In genomic region chr1:156709743-156710489, GRCh38 we compare ENCODE assay signal across 8 cellular contexts. TPM values are rescaled to one million over a fixed set of nuclear protein-coding genes. Genes with fewer than 3 reads are reported as not detected.
A peak's percentile ranks its signal among the peaks of the same experiment; 100 is the strongest.
DNase-seq lines count a peak whose midpoint lies in the region; ATAC-seq and TF ChIP-seq lines count a peak whose summit lies in the region.

No MANE protein-coding gene starts in this region.

- no peaks in the 10 kb centered on the region for H3K27me3 Mint-ChIP-seq in type B pancreatic cell

- H3K36me3 ChIP-seq in ascending aorta = no peaks in the 10 kb centered on the region

- H3K4me3 Mint-ChIP-seq in type B pancreatic cell = peak overlapping the region; percentile 93

- DNase-seq in NCI-H1417 (lab: John Stamatoyannopoulos, UW) (peak; percentile 7 to 35 (median 34)), NCI-H1417 treated with DMSO at 0.1 percent for 48 hours (lab: John Stamatoyannopoulos, UW) (no peak), ascending aorta (ENCODE audit: low spot score in 2 of 2) (peak; percentile 23 to 85), left colon (peak; percentile 67 to 69), type B pancreatic cell (ENCODE audit: extremely low spot score, unreplicated experiment) (no peak), NCI-H187 treated with DMSO at 0.1 percent for 48 hours (lab: John Stamatoyannopoulos, UW) (no peak), GM10248 (ENCODE audit: extremely low spot score) (no peak), UCSD-AML1 (lab: John Stamatoyannopoulos, UW; ENCODE audit: unreplicated experiment) (no peak)

- POLR2A ChIA-PET in GM10248 (lab: Yijun Ruan, JAX) = no interaction called here

- H3K36me3 Mint-ChIP-seq in type B pancreatic cell = peaks cover 3% of the 10 kb centered on the region

- peak overlapping the region; percentile 53 to 76 for H3K27ac ChIP-seq in ascending aorta

- CTCF ChIA-PET in GM10248 (lab: Yijun Ruan, JAX) = interaction anchor here (7.0 to 27.7 kb wide), 4 partner anchors 17 to 51 kb away, joined by 69 to 597 read pairs (median 116); partner anchors contain the start of genes ISG20L2, METTL25B and NES

- H3K27ac Mint-ChIP-seq in type B pancreatic cell = peak overlapping the region; percentile 3

- peaks cover 57% of the 10 kb centered on the region for H3K4me1 Mint-ChIP-seq in type B pancreatic cell (ENCODE audit: unreplicated experiment)

- H3K4me3 ChIP-seq in ascending aorta = no peak overlapping the region

- H3K4me1 ChIP-seq in ascending aorta = peaks cover 5 to 32% of the 10 kb centered on the region in 2 donors

- intact Hi-C loops in ascending aorta (cut with DNase I) (loop anchor here (5.0 kb wide), 1 partner anchor 57 kb away; the partner anchor contains the start of gene PRCC), left colon (cut with DNase I, micrococcal nuclease) (no loop called here)

- H3K27me3 ChIP-seq in ascending aorta = no peaks in the 10 kb centered on the region

- ATAC-seq in left colon = peak; percentile 89

- no peaks in the 10 kb centered on the region for H3K9me3 Mint-ChIP-seq in type B pancreatic cell

- TF ChIP-seq CTCF in ascending aorta (IDR thresholded peaks at IDR 0.05) (no peak), type B pancreatic cell (conservative IDR thresholded peaks at IDR 0.05) (no peak), GM10248 (IDR thresholded peaks at IDR 0.05; ENCODE audit: control extremely low read depth, extremely low read depth, low read depth, missing control alignments) (no peak)

- H3K9me3 ChIP-seq in ascending aorta = no peaks in the 10 kb centered on the region

RNA-seq across cellular contexts. Expression of gene CRABP2, which starts 4.5 kb away (rescaled TPM):
- total RNA-seq in ascending aorta (not detected), left colon (under 1 TPM; 0.73 to 0.98 TPM), type B pancreatic cell (ENCODE audit: low replicate concordance) (83.7 and 370 TPM in 2 replicates)

RNA-seq across cellular contexts. Expression of gene METTL25B, which starts 18.4 kb away (rescaled TPM):
- total RNA-seq in ascending aorta (9.9 TPM), left colon (10 to 100 TPM; 40.6 to 47.9 TPM), type B pancreatic cell (ENCODE audit: low replicate concordance) (35.2 and 39.7 TPM in 2 replicates)

RNA-seq across cellular contexts. Expression of gene ISG20L2, which starts 18.6 kb away (rescaled TPM):
- total RNA-seq in ascending aorta = 7.8 TPM
- 10 to 100 TPM; 24.2 to 28.3 TPM for total RNA-seq in left colon
- total RNA-seq in type B pancreatic cell (ENCODE audit: low replicate concordance) = 35.3 and 42.0 TPM in 2 replicates

RNA-seq across cellular contexts. Expression of gene MRPL24, which starts 31.0 kb away (rescaled TPM):
- total RNA-seq in ascending aorta (17.0 TPM), left colon (10 to 100 TPM; 37.7 to 60.2 TPM), type B pancreatic cell (ENCODE audit: low replicate concordance) (47.4 and 58.6 TPM in 2 replicates)

RNA-seq across cellular contexts. Expression of gene NES, which starts 32.7 kb away (rescaled TPM):
- total RNA-seq in ascending aorta (74.1 TPM), left colon (1 to 10 TPM; 3.6 to 6.8 TPM), type B pancreatic cell (ENCODE audit: low replicate concordance) (8.1 and 125 TPM in 2 replicates)

Comparison
In these comparisons a context has a peak if more than half of its experiments do, and no peak if none do; other contexts are left out.
1. DNase-seq: peak in NCI-H1417 (3 of 3), ascending aorta (2 of 2) and left colon (2 of 2); none in NCI-H1417 treated with DMSO at 0.1 percent for 48 hours (single experiment), type B pancreatic cell (single experiment), NCI-H187 treated with DMSO at 0.1 percent for 48 hours (single experiment), GM10248 (single experiment) and UCSD-AML1 (single experiment).
2. RNA of gene CRABP2, which starts 4.5 kb away (total RNA-seq): 83.7 to 370 TPM in type B pancreatic cell; 0.73 to 0.98 TPM in left colon and not detected in ascending aorta (single experiment); every median in the first group is over 10 times any median in the second.